12 cellular contexts compared by ENCODE assay signal in the genomic region with DNA sequence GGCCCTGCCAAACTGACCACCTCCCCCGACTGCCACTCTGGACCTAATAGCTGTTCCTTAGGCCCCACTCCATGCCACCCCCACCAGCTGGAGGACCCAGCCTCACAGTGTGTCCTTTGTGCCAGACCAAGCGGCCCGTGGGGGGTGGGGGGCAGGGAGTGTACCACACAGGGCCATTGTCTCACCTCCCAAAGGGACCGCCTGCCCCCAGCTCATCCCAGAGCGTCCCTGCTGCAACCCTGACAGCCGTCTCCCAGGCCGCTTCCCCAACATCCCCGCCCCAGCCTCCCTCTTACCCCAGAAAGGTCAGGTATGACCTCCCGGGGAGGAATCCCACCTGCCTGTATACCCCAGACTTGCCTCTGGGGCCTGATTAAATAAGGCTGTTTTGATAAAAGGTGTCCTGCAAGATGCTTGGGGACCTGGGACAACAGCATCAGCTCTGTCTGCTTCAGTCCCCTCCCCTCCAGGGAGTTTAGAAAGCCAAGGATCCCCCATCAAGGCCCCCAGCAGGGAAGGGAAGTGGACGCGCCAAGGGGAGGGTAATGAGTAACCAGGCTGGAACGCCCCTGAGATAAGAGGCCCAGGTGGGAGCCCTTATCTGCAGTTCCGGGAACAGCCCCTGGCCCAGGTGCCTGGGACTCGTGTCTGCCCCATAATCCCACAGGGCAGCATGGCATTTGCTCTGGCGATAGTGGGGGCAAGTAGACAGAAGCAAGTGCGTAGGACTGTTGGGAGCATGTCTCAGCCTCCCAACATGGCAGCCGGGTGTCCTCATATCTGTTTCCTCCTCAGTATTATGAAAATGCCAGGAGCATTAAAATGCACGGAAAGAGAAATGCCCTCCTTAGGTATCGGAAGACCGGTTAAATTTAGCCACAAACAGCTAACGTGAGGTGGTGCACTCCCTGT. TPM values are rescaled to one million over a fixed set of nuclear protein-coding genes. Genes with fewer than 3 reads are reported as not detected.
DNase-seq lines count a peak whose midpoint lies in the region; ATAC-seq, FAIRE-seq and TF ChIP-seq lines count a peak whose summit lies in the region.
"Had no signal": no experiment of that assay in that cellular context is flagged by ENCODE, and none has a peak within 500 bp of the region (broad histone marks: within the 10 kb centered on the region; RNA-seq: fewer than 3 reads in every experiment).

No MANE protein-coding gene starts in this region.

- H2AFZ ChIP-seq in HCT116 (ENCODE audit: low read depth, low read length, poor library complexity, severe bottlenecking) (no peak overlapping the region), K562 (ENCODE audit: low read depth, low read length) (no peak overlapping the region)

- intact Hi-C loops in HCT116 (cut with micrococcal nuclease) = no loop called here
- intact Hi-C loops in K562 (cut with micrococcal nuclease) = no loop called here
- intact Hi-C loops in left colon (cut with DNase I, micrococcal nuclease) = no loop called here

- H3K4me3 ChIP-seq in HCT116 (replicated peaks in 1 of 2; ENCODE audit: low read depth in 1 of 2, low read length in 2 of 2) (peak overlapping the region in 1 of 2 experiments; percentile 30; a peak in 2 of 4 replicates), K562 (no peak overlapping the region), HAP-1 (no peak overlapping the region)

- H3K27me3 ChIP-seq in HCT116 (ENCODE audit: insufficient read depth, low read length) (no peaks in the 10 kb centered on the region), K562 (ENCODE audit: control insufficient read depth in 2 of 2, insufficient read depth in 2 of 2, low read length in 2 of 2) (no peaks in the 10 kb centered on the region), HAP-1 (ENCODE audit: low read depth) (no peaks in the 10 kb centered on the region)

- no peaks in the 10 kb centered on the region for H3K9me2 ChIP-seq in HCT116 (ENCODE audit: insufficient read depth)

- H3K9me1 ChIP-seq in K562 (ENCODE audit: control insufficient read depth, insufficient read depth, low read length) = peaks cover 5% of the 10 kb centered on the region

- no peak for TF ChIP-seq EP300 in K562 (IDR thresholded peaks at IDR 0.05; ENCODE audit: low read length)

- H3K9me3 ChIP-seq in HCT116 (ENCODE audit: control insufficient read depth in 1 of 2, insufficient read depth in 1 of 2, low read depth in 1 of 2, low read length in 2 of 2) (no peaks in the 10 kb centered on the region), K562 (replicated peaks; ENCODE audit: control insufficient read depth, insufficient read depth, low read depth, low read length) (no peaks in the 10 kb centered on the region), HAP-1 (no peaks in the 10 kb centered on the region)

- H3K36me3 ChIP-seq in HCT116 (ENCODE audit: control insufficient read depth in 1 of 2, insufficient read depth in 2 of 2, low read length in 2 of 2) (peaks cover 3 to 27% of the 10 kb centered on the region in 2 experiments; a peak in 1 of 4 replicates), K562 (ENCODE audit: control insufficient read depth, insufficient read depth, low read length) (peaks cover 37% of the 10 kb centered on the region; the same call in 2 of the 3 replicates), HAP-1 (replicated peaks) (peaks cover 28% of the 10 kb centered on the region)

- in situ Hi-C loops in K562 (cut with MboI) = no loop called here
- in situ Hi-C loops in HAP-1 (cut with MboI; ENCODE audit: low sequenced_read_pairs) = no loop called here

- RAD21 ChIA-PET in HCT116 (lab: Charles Lee; ENCODE audit: low non-redundant PET in 1 of 2, low total read pairs in 2 of 2, uncharacterized antibody in 2 of 2, unreplicated experiment in 2 of 2) = interaction anchor here (0.6 to 1.5 kb wide), 8 partner anchors 7 to 253 kb away, joined by 3 to 4 read pairs (median 3); a partner anchor contains a TSS

- no peak for TF ChIP-seq RAD21 in HCT116 (IDR thresholded peaks at IDR 0.05; ENCODE audit: low read depth)
- no peak for TF ChIP-seq RAD21 in K562 (CRISPR knock-in tag; conservative IDR thresholded peaks at IDR 0.05 in 1 of 2, IDR thresholded peaks at IDR 0.05 in 1 of 2)

- peak overlapping the region; percentile 48 for H3K9ac ChIP-seq in HCT116 (ENCODE audit: low read length)
- H3K9ac ChIP-seq in K562 (ENCODE audit: insufficient read depth in 1 of 2, low read depth in 2 of 2, low read length in 2 of 2) = peak overlapping the region in 1 of 2 experiments; percentile 66; a peak in 1 of 4 replicates

- H3K4me2 ChIP-seq in HCT116 (ENCODE audit: low read length) (peak overlapping the region; percentile 63), K562 (ENCODE audit: insufficient read depth, low read length) (no peak overlapping the region; the same call in 1 of the 2 replicates)

- FAIRE-seq in K562 (lab: Jason Lieb, UNC) = no peak

- H4K20me1 ChIP-seq in HCT116 (ENCODE audit: insufficient read depth) = peaks cover 6% of the 10 kb centered on the region; the same call in 1 of the 2 replicates
- H4K20me1 ChIP-seq in K562 (replicated peaks; ENCODE audit: control insufficient read depth, insufficient read depth, low read length) = peaks cover 49% of the 10 kb centered on the region

- TF ChIP-seq POLR2A in HCT116 (IDR thresholded peaks at IDR 0.05; ENCODE audit: borderline replicate concordance, extremely low read depth, insufficient read depth, insufficient read length) (peak; percentile 60), K562 (conservative IDR thresholded peaks at IDR 0.05) (peak; percentile 27; the same call in 1 of the 2 replicates)

- no peak for TF ChIP-seq CTCF in HCT116 (IDR thresholded peaks at IDR 0.05 in 2 of 3, conservative IDR thresholded peaks at IDR 0.05 in 1 of 3; ENCODE audit: borderline replicate concordance in 1 of 3, insufficient read depth in 1 of 3, low read depth in 2 of 3, low read length in 2 of 3)
- TF ChIP-seq CTCF in K562 (IDR thresholded peaks at IDR 0.05 in 2 of 3, conservative IDR thresholded peaks at IDR 0.05 in 1 of 3; ENCODE audit: insufficient read depth in 2 of 3, low read depth in 1 of 3, low read length in 3 of 3) = no peak

- POLR2A ChIA-PET in HCT116 (lab: Charles Lee) = interaction anchor here (0.6 to 3.2 kb wide), 5 partner anchors 19 to 39 kb away, joined by 3 to 9 read pairs (median 4); a partner anchor contains a TSS
- POLR2A ChIA-PET in K562 (lab: Yijun Ruan, JAX) = interaction anchor here (0.6 to 2.1 kb wide), 16 partner anchors 8 to 415 kb away, joined by 3 to 16 read pairs (median 4); a partner anchor contains a TSS

- WGBS in K562 (ENCODE audit: insufficient coverage, low coverage, missing lambda C conversion rate) = 38% methylated on average over 13 of the region's 21 CpGs

- DNase-seq in HCT116 (ENCODE audit: low read depth, low spot score) = no peak
- DNase-seq in K562 (ENCODE audit: extremely low read depth in 1 of 4, low spot score in 3 of 4) = peak in 2 of 4 experiments; percentile 35 to 42
- peak; percentile 86 to 90 for DNase-seq in left colon
- DNase-seq in pons (ENCODE audit: low spot score) = peak; percentile 91
- no peak for DNase-seq in HAP-1 (ENCODE audit: low spot score in 2 of 2)
- no peak for DNase-seq in stimulated activated naive CD8-positive, alpha-beta T cell treated with anti-CD3 and anti-CD28 coated beads, Interleukin-15, Interleukin-2, amounts not matched to agents 100 U/mL and 50 U/mL, for 24 hours
- DNase-seq in stimulated activated CD4-positive, alpha-beta T cell treated with anti-CD3 and anti-CD28 coated beads, Interleukin-2, amount 100 ng/mL, for 48 hours = no peak
- DNase-seq: CD8-positive, alpha-beta T cell; NCI-H1105 had no signal

- ATAC-seq in HCT116 (peak; percentile 59), K562 (peak; percentile 55), left colon (peak; percentile 79), HG02798 (IDR thresholded peaks at IDR 0.05; ENCODE audit: poor library complexity, unreplicated experiment) (no peak)
- ATAC-seq in stimulated activated naive CD8-positive, alpha-beta T cell treated with anti-CD3 and anti-CD28 coated beads, Interleukin-15, Interleukin-2, amounts not matched to agents 100 U/mL and 50 U/mL, for 24 hours = no peak
- ATAC-seq: CD8-positive, alpha-beta T cell had no signal

- peaks cover 37% of the 10 kb centered on the region for H3K79me2 ChIP-seq in HCT116 (ENCODE audit: insufficient read depth, low read length)
- peaks cover 30% of the 10 kb centered on the region for H3K79me2 ChIP-seq in K562 (ENCODE audit: control insufficient read depth, insufficient read depth, low read length)

- H3K4me1 ChIP-seq in HCT116 (ENCODE audit: control insufficient read depth in 1 of 2, insufficient read depth in 2 of 2, low read length in 2 of 2) (peaks cover 55 to 77% of the 10 kb centered on the region in 2 experiments), K562 (replicated peaks in 1 of 2; ENCODE audit: control insufficient read depth in 2 of 2, insufficient read depth in 2 of 2, low read length in 2 of 2) (peaks cover 7 to 34% of the 10 kb centered on the region in 2 experiments; a peak in 4 of 5 replicates), HAP-1 (no peaks in the 10 kb centered on the region)

- peak overlapping the region; percentile 72 for H3K27ac ChIP-seq in HCT116 (ENCODE audit: low read depth, low read length)
- H3K27ac ChIP-seq in K562 (ENCODE audit: extremely low read depth, low read depth, low read length) = no peak overlapping the region

- BruUV-seq in HCT116 (replicated peaks; lab: Mats Ljungman, UMichigan) (TSS peak; percentile 19), K562 (replicated peaks; lab: Mats Ljungman, UMichigan) (no TSS peak)

- CTCF ChIA-PET in HCT116 (lab: Charles Lee) = interaction anchor here (0.7 to 10.7 kb wide), 9 partner anchors 8 to 252 kb away, joined by 3 to 238 read pairs (median 4); no protein-coding TSS in a partner anchor
- CTCF ChIA-PET in K562 (lab: Yijun Ruan, JAX; ENCODE audit: low intra/inter-chr PET ratio) = interaction anchor here (0.7 kb wide), 1 partner anchor 30 kb away, joined by 3 read pairs; no protein-coding TSS in a partner anchor

RNA-seq across cellular contexts. Expression of a gene that starts 9.0 kb away (rescaled TPM):
- total RNA-seq in HCT116 (2021; ENCODE audit: unreplicated experiment) = 160 TPM
- polyA plus RNA-seq in HCT116 (2012) = 184 and 199 TPM in 2 replicates
- 7.9 and 25.6 TPM in 2 replicates for total RNA-seq in K562 (2011; cell fraction: chromatin; rRNA removed; ENCODE audit: low replicate concordance)
- total RNA-seq in K562 (2011; cell fraction: nucleolus; rRNA removed) = 22.5 and 24.0 TPM in 2 replicates
- 13.4 and 14.2 TPM in 2 replicates for total RNA-seq in K562 (2011; cell fraction: nucleoplasm; rRNA removed)
- 29.0 and 41.6 TPM in 2 replicates for total RNA-seq in K562 (2014; rRNA removed)
- 2.7 and 3.2 TPM in 2 replicates for total RNA-seq in K562 (2014; rRNA removed; fragmentation: Illumina TruSeq; extraction: Trizol)
- 7.3 and 8.3 TPM in 2 replicates for total RNA-seq in K562 (2015; rRNA removed; fragmentation: Illumina TruSeq; extraction: Trizol)
- 62.8 and 70.2 TPM in 2 replicates for total RNA-seq in K562 (2021)
- polyA plus RNA-seq in K562 (2011; rRNA removed) = 4.0 and 13.8 TPM in 2 replicates
- 6.0 and 18.2 TPM in 2 replicates for polyA plus RNA-seq in K562 (2011; cell fraction: cytosol; rRNA removed)
- 9.9 and 15.1 TPM in 2 replicates for polyA plus RNA-seq in K562 (2011; cell fraction: nucleus; rRNA removed)
- polyA plus RNA-seq in K562 (2012) = 24.9 and 50.5 TPM in 2 replicates
- 18.4 and 49.9 TPM in 2 replicates for polyA plus RNA-seq in K562 (2014; fragmentation: Illumina TruSeq; extraction: Trizol)
- polyA plus RNA-seq in K562 (2014; fragmentation: Nextera tagmentation; extraction: Ambion mirVana) = under 1 TPM; 0.67 to 0.69 TPM
- polyA plus RNA-seq in K562 (2014; rRNA removed) = 22.5 and 28.1 TPM in 2 replicates
- polyA minus RNA-seq in K562 (2011; rRNA and poly(A)+ RNA removed) = 1.9 and 2.3 TPM in 2 replicates
- polyA minus RNA-seq in K562 (2011; cell fraction: cytosol; rRNA and poly(A)+ RNA removed) = 12.7 and 21.9 TPM in 2 replicates
- polyA minus RNA-seq in K562 (2011; cell fraction: nucleus; rRNA and poly(A)+ RNA removed) = 10.2 and 10.6 TPM in 2 replicates
- total RNA-seq in left colon = 10 to 100 TPM; 52.2 to 64.1 TPM
- total RNA-seq: CD8-positive, alpha-beta T cell had no signal

RNA-seq across cellular contexts. Expression of a gene that starts 10.6 kb away (rescaled TPM):
- total RNA-seq in HCT116 (2021; ENCODE audit: unreplicated experiment) (not detected), K562 (2014; rRNA removed) (not detected in 2 replicates), K562 (2014; rRNA removed; fragmentation: Illumina TruSeq; extraction: Trizol) (not detected in 2 replicates), K562 (2015; rRNA removed; fragmentation: Illumina TruSeq; extraction: Trizol) (not detected in 2 replicates), K562 (2021) (not detected in 2 replicates), left colon (10 to 100 TPM; 42.9 to 44.5 TPM)
- 0.61 TPM in 1 of 2 replicates, not detected in the other for polyA plus RNA-seq in HCT116 (2012)
- not detected in 2 replicates for total RNA-seq in K562 (2011; cell fraction: chromatin; rRNA removed; ENCODE audit: low replicate concordance)
- not detected in 2 replicates for total RNA-seq in K562 (2011; cell fraction: nucleolus; rRNA removed)
- total RNA-seq in K562 (2011; cell fraction: nucleoplasm; rRNA removed) = not detected in 2 replicates
- polyA plus RNA-seq in K562 (2011; rRNA removed) (not detected in 2 replicates), K562 (2014; fragmentation: Illumina TruSeq; extraction: Trizol) (not detected in 2 replicates), K562 (2014; fragmentation: Nextera tagmentation; extraction: Ambion mirVana) (not detected), K562 (2014; rRNA removed) (not detected in 2 replicates)
- polyA plus RNA-seq in K562 (2011; cell fraction: cytosol; rRNA removed) = not detected in 2 replicates
- polyA plus RNA-seq in K562 (2011; cell fraction: nucleus; rRNA removed) = not detected in 2 replicates
- polyA plus RNA-seq in K562 (2012) = 0.19 TPM in 1 of 2 replicates, not detected in the other
- polyA minus RNA-seq in K562 (2011; rRNA and poly(A)+ RNA removed) = not detected in 2 replicates
- polyA minus RNA-seq in K562 (2011; cell fraction: cytosol; rRNA and poly(A)+ RNA removed) = not detected in 2 replicates
- polyA minus RNA-seq in K562 (2011; cell fraction: nucleus; rRNA and poly(A)+ RNA removed) = not detected in 2 replicates
- total RNA-seq: activated CD8-positive, alpha-beta memory T cell treated with anti-CD3 and anti-CD28 coated beads for 36 hours; CD8-positive, alpha-beta T cell; lung microvascular endothelial cell had no signal

RNA-seq across cellular contexts. Expression of a gene that starts 39.4 kb away (rescaled TPM):
- total RNA-seq in HCT116 (2021; ENCODE audit: unreplicated experiment) = 89.8 TPM
- polyA plus RNA-seq in HCT116 (2012) = 61.4 and 61.5 TPM in 2 replicates
- total RNA-seq in K562 (2011; cell fraction: chromatin; rRNA removed; ENCODE audit: low replicate concordance) = 235 and 500 TPM in 2 replicates
- total RNA-seq in K562 (2011; cell fraction: nucleolus; rRNA removed) = 281 and 297 TPM in 2 replicates
- 245 and 253 TPM in 2 replicates for total RNA-seq in K562 (2011; cell fraction: nucleoplasm; rRNA removed)
- total RNA-seq in K562 (2014; rRNA removed) = 48.0 and 51.3 TPM in 2 replicates
- total RNA-seq in K562 (2014; rRNA removed; fragmentation: Illumina TruSeq; extraction: Trizol) = 19.7 and 24.2 TPM in 2 replicates
- 29.9 and 31.1 TPM in 2 replicates for total RNA-seq in K562 (2015; rRNA removed; fragmentation: Illumina TruSeq; extraction: Trizol)
- total RNA-seq in K562 (2021) = 57.1 and 61.3 TPM in 2 replicates
- 50.4 and 53.3 TPM in 2 replicates for polyA plus RNA-seq in K562 (2011; rRNA removed)
- 27.8 and 56.0 TPM in 2 replicates for polyA plus RNA-seq in K562 (2011; cell fraction: cytosol; rRNA removed)
- 156 and 291 TPM in 2 replicates for polyA plus RNA-seq in K562 (2011; cell fraction: nucleus; rRNA removed)
- 41.4 and 63.8 TPM in 2 replicates for polyA plus RNA-seq in K562 (2012)
- polyA plus RNA-seq in K562 (2014; fragmentation: Illumina TruSeq; extraction: Trizol) = 31.6 and 42.5 TPM in 2 replicates
- polyA plus RNA-seq in K562 (2014; fragmentation: Nextera tagmentation; extraction: Ambion mirVana) = 1 to 10 TPM; 1.5 to 1.9 TPM
- polyA plus RNA-seq in K562 (2014; rRNA removed) = 69.5 and 71.3 TPM in 2 replicates
- 26.8 and 33.7 TPM in 2 replicates for polyA minus RNA-seq in K562 (2011; rRNA and poly(A)+ RNA removed)
- 20.7 and 22.7 TPM in 2 replicates for polyA minus RNA-seq in K562 (2011; cell fraction: cytosol; rRNA and poly(A)+ RNA removed)
- 56.9 and 57.8 TPM in 2 replicates for polyA minus RNA-seq in K562 (2011; cell fraction: nucleus; rRNA and poly(A)+ RNA removed)
- 10 to 100 TPM; 56.9 to 73.3 TPM for total RNA-seq in left colon

RNA-seq across cellular contexts. Expression of a gene that starts 50.0 kb away (rescaled TPM):
- 32.0 TPM for total RNA-seq in HCT116 (2021; ENCODE audit: unreplicated experiment)
- 22.8 and 27.4 TPM in 2 replicates for polyA plus RNA-seq in HCT116 (2012)
- 5.4 and 20.1 TPM in 2 replicates for total RNA-seq in K562 (2011; cell fraction: chromatin; rRNA removed; ENCODE audit: low replicate concordance)
- 9.2 and 11.7 TPM in 2 replicates for total RNA-seq in K562 (2011; cell fraction: nucleolus; rRNA removed)
- 6.9 and 8.3 TPM in 2 replicates for total RNA-seq in K562 (2011; cell fraction: nucleoplasm; rRNA removed)
- 4.2 and 4.4 TPM in 2 replicates for total RNA-seq in K562 (2014; rRNA removed)
- total RNA-seq in K562 (2014; rRNA removed; fragmentation: Illumina TruSeq; extraction: Trizol) = 0.57 and 0.84 TPM in 2 replicates
- total RNA-seq in K562 (2015; rRNA removed; fragmentation: Illumina TruSeq; extraction: Trizol) = 1.6 TPM in 2 replicates
- 4.6 and 5.8 TPM in 2 replicates for total RNA-seq in K562 (2021)
- 3.0 and 4.2 TPM in 2 replicates for polyA plus RNA-seq in K562 (2011; rRNA removed)
- polyA plus RNA-seq in K562 (2011; cell fraction: cytosol; rRNA removed) = 4.8 and 9.8 TPM in 2 replicates
- 14.1 and 18.7 TPM in 2 replicates for polyA plus RNA-seq in K562 (2011; cell fraction: nucleus; rRNA removed)
- polyA plus RNA-seq in K562 (2012) = 2.4 and 4.6 TPM in 2 replicates
- polyA plus RNA-seq in K562 (2014; fragmentation: Illumina TruSeq; extraction: Trizol) = 1.5 and 3.2 TPM in 2 replicates
- under 1 TPM; 0.13 to 0.20 TPM for polyA plus RNA-seq in K562 (2014; fragmentation: Nextera tagmentation; extraction: Ambion mirVana)
- 3.6 and 5.8 TPM in 2 replicates for polyA plus RNA-seq in K562 (2014; rRNA removed)
- polyA minus RNA-seq in K562 (2011; rRNA and poly(A)+ RNA removed) = 1.2 and 1.3 TPM in 2 replicates
- 5.9 TPM in 2 replicates for polyA minus RNA-seq in K562 (2011; cell fraction: cytosol; rRNA and poly(A)+ RNA removed)
- 4.6 and 4.7 TPM in 2 replicates for polyA minus RNA-seq in K562 (2011; cell fraction: nucleus; rRNA and poly(A)+ RNA removed)
- total RNA-seq in left colon = 10 to 100 TPM; 64.1 to 66.4 TPM

Comparison
In these comparisons a context has a peak if more than half of its experiments do, and no peak if none do; other contexts are left out.
1. ATAC-seq: peak in HCT116 (single experiment), K562 (single experiment) and left colon (single experiment); none in stimulated activated naive CD8-positive, alpha-beta T cell treated with anti-CD3 and anti-CD28 coated beads, Interleukin-15, Interleukin-2, amounts not matched to agents 100 U/mL and 50 U/mL, for 24 hours (single experiment) and HG02798 (single experiment).
2. DNase-seq: peak in left colon (2 of 2) and pons (single experiment); none in HCT116 (single experiment), HAP-1 (0 of 2), stimulated activated naive CD8-positive, alpha-beta T cell treated with anti-CD3 and anti-CD28 coated beads, Interleukin-15, Interleukin-2, amounts not matched to agents 100 U/mL and 50 U/mL, for 24 hours (single experiment) and stimulated activated CD4-positive, alpha-beta T cell treated with anti-CD3 and anti-CD28 coated beads, Interleukin-2, amount 100 ng/mL, for 48 hours (0 of 2).
3. RNA of a gene that starts 10.6 kb away (total RNA-seq): 42.9 to 44.5 TPM in left colon; not detected in HCT116 (single experiment) and not detected in K562; every median in the first group is over 10 times any median in the second.